33 cellular contexts compared by ENCODE assay signal in genomic region chr9:73558471-73558870, GRCh38.
"Had no signal": no experiment of that assay in that cellular context is flagged by ENCODE, and none has a peak within 500 bp of the region (broad histone marks: within the 10 kb centered on the region; RNA-seq: fewer than 3 reads in every experiment).

No MANE protein-coding gene starts in this region.

- H3K9ac ChIP-seq: KMS-11 had no signal

- H3K27me3 ChIP-seq: MG63 had no signal

- H3K9me3 ChIP-seq: MG63 had no signal

- H3K4me2 ChIP-seq: KMS-11 had no signal

- H3K27ac ChIP-seq: KMS-11 had no signal

- H3K4me3 ChIP-seq: MG63 had no signal

- DNase-seq: Karpas-422, Kasumi-1, KG1, MG63, MM.1S, MV-4-11, NCI-H1048, NCI-H1092, NCI-H1092 treated with DMSO at 0.1 percent for 48 hours, NCI-H1105, NCI-H1105 treated with DMSO at 0.1 percent for 48 hours, NCI-H1417 treated with DMSO at 0.1 percent for 48 hours, NCI-H1436, NCI-H1436 treated with DMSO at 0.1 percent for 48 hours, NCI-H146, NCI-H1694, NCI-H1694 treated with DMSO at 0.1 percent for 48 hours, NCI-H187, NCI-H187 treated with DMSO at 0.1 percent for 48 hours, NCI-H1930, NCI-H2029, NCI-H2029 treated with DMSO at 0.1 percent for 48 hours, NCI-H2081, NCI-H2081 treated with DMSO at 0.1 percent for 48 hours, NCI-H2107, NCI-H2171, NCI-H2171 treated with DMSO at 0.1 percent for 48 hours, NCI-H2227 treated with DMSO at 0.1 percent for 48 hours, NCI-H226, NCI-H345, NCI-H446, NCI-H446 treated with DMSO at 0.1 percent for 48 hours had no signal

- H3K36me3 ChIP-seq: MG63 had no signal
